ENCODE assay signal across 17 cellular contexts in the genomic region with DNA sequence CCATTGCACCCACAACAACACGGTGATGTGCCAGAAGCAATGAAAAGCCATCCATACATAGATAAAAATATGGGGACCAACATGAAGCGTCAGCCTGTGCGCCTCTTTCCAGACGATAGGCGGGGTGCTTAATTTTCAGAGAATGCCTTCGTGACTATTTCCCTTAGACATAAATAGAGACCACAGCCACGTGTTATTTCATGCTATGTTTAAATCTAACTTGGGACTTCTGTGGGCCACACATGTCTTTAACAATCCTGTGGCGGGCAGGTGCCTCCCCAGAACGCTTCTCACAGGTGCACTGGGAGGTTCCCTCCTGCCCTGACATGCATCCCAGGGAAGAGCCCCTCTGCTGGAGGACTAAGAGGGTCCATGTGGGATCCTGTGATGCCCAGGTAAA.
DNase-seq lines count a peak whose midpoint lies in the region; ATAC-seq and TF ChIP-seq lines count a peak whose summit lies in the region.
"Had no signal": no experiment of that assay in that cellular context is flagged by ENCODE, and none has a peak within 500 bp of the region (broad histone marks: within the 10 kb centered on the region; RNA-seq: fewer than 3 reads in every experiment).

No MANE protein-coding gene starts in this region.

- H3F3A ChIP-seq in neural progenitor cell (ENCODE audit: low read depth) (no peaks in the 10 kb centered on the region), smooth muscle cell (ENCODE audit: low read depth) (no peaks in the 10 kb centered on the region)

- peaks cover 33% of the 10 kb centered on the region for H3K4me1 Mint-ChIP-seq in neural progenitor cell
- H3K4me1 Mint-ChIP-seq: CD4-positive, CD25-positive, alpha-beta regulatory T cell had no signal

- peaks cover 8% of the 10 kb centered on the region for H3K9me3 ChIP-seq in DND-41 (ENCODE audit: insufficient read depth, low read length, severe bottlenecking)
- no peaks in the 10 kb centered on the region for H3K9me3 ChIP-seq in esophagus muscularis mucosa
- H3K9me3 ChIP-seq in neural progenitor cell (ENCODE audit: low read depth) = no peaks in the 10 kb centered on the region
- no peaks in the 10 kb centered on the region for H3K9me3 ChIP-seq in smooth muscle cell (replicated peaks; ENCODE audit: low read depth)

- DNase-seq in DND-41 (no peak), esophagus muscularis mucosa (ENCODE audit: extremely low spot score) (peak; percentile 74), neural progenitor cell (ENCODE audit: low spot score) (no peak), OCI-M1 (lab: John Stamatoyannopoulos, UW) (no peak), smooth muscle cell (lab: John Stamatoyannopoulos, UW; ENCODE audit: unreplicated experiment) (no peak)
- DNase-seq in stimulated activated CD8-positive, alpha-beta memory T cell treated with anti-CD3 and anti-CD28 coated beads, Interleukin-4, amount 100 ng/mL, for 48 hours = no peak
- DNase-seq: Caco-2; CD4-positive, CD25-positive, alpha-beta regulatory T cell; CD8-positive, alpha-beta T cell; DMS153; EL; GDM1; GM23248; H7; HCEC 1CT had no signal

- H3K27ac Mint-ChIP-seq in neural progenitor cell = no peak overlapping the region
- H3K27ac Mint-ChIP-seq: CD4-positive, CD25-positive, alpha-beta regulatory T cell; CD8-positive, alpha-beta T cell had no signal

- TF ChIP-seq EP300 in esophagus muscularis mucosa (IDR thresholded peaks at IDR 0.05) = no peak

- H4K20me1 ChIP-seq in DND-41 (ENCODE audit: insufficient read depth, low read length) = no peaks in the 10 kb centered on the region
- no peaks in the 10 kb centered on the region for H4K20me1 ChIP-seq in neural progenitor cell (ENCODE audit: low read depth)
- H4K20me1 ChIP-seq in smooth muscle cell (ENCODE audit: low read depth) = no peaks in the 10 kb centered on the region

- H3K27ac ChIP-seq in DND-41 (ENCODE audit: low read length) (peak overlapping the region; percentile 78), esophagus muscularis mucosa (replicated peaks in 1 of 4) (no peak overlapping the region), neural progenitor cell (no peak overlapping the region), smooth muscle cell (ENCODE audit: low read depth) (no peak overlapping the region)
- H3K27ac ChIP-seq: C4-2B, GM23248 had no signal

- H3K9ac ChIP-seq in DND-41 (ENCODE audit: low read depth, low read length) (no peak overlapping the region), neural progenitor cell (no peak overlapping the region), smooth muscle cell (ENCODE audit: low read depth) (no peak overlapping the region)
- H3K9ac ChIP-seq: GM23248 had no signal

- intact Hi-C loops in esophagus muscularis mucosa (cut with DNase I) = no loop called here

- H3K4me1 ChIP-seq in DND-41 (ENCODE audit: insufficient read depth, low read length) (peaks cover 33% of the 10 kb centered on the region), esophagus muscularis mucosa (no peaks in the 10 kb centered on the region), neural progenitor cell (peaks cover 16% of the 10 kb centered on the region), smooth muscle cell (ENCODE audit: low read depth) (peaks cover 6% of the 10 kb centered on the region)
- H3K4me1 ChIP-seq: Caco-2 had no signal

- H3K4me3 ChIP-seq in DND-41 (ENCODE audit: low read depth in 1 of 2, low read length in 2 of 2) (no peak overlapping the region), esophagus muscularis mucosa (no peak overlapping the region), neural progenitor cell (no peak overlapping the region), smooth muscle cell (no peak overlapping the region)
- H3K4me3 ChIP-seq: GM12878, GM23248 had no signal

- peaks cover 32% of the 10 kb centered on the region for H3K9me3 Mint-ChIP-seq in neural progenitor cell
- H3K9me3 Mint-ChIP-seq: CD8-positive, alpha-beta T cell had no signal

- H3K27me3 ChIP-seq in DND-41 (ENCODE audit: insufficient read depth, low read length, poor library complexity) (no peaks in the 10 kb centered on the region), esophagus muscularis mucosa (peaks cover 0 to 38% (median 0%) of the 10 kb centered on the region in 4 donors), neural progenitor cell (no peaks in the 10 kb centered on the region), smooth muscle cell (ENCODE audit: low read depth) (peaks cover 8% of the 10 kb centered on the region)

- H3K27me3 Mint-ChIP-seq in neural progenitor cell (ENCODE audit: insufficient read depth, low read depth) = peaks cover 18% of the 10 kb centered on the region
- H3K27me3 Mint-ChIP-seq: CD4-positive, CD25-positive, alpha-beta regulatory T cell had no signal

- H3K4me3 Mint-ChIP-seq in neural progenitor cell = peak overlapping the region; percentile 10
- H3K4me3 Mint-ChIP-seq: CD4-positive, CD25-positive, alpha-beta regulatory T cell; CD8-positive, alpha-beta T cell had no signal

- H3K79me2 ChIP-seq in DND-41 (ENCODE audit: insufficient read depth, low read length) (no peaks in the 10 kb centered on the region), neural progenitor cell (ENCODE audit: low read depth) (no peaks in the 10 kb centered on the region), smooth muscle cell (ENCODE audit: low read depth) (no peaks in the 10 kb centered on the region)

- no peaks in the 10 kb centered on the region for H3K36me3 ChIP-seq in DND-41 (ENCODE audit: insufficient read depth, low read length)
- H3K36me3 ChIP-seq in esophagus muscularis mucosa = no peaks in the 10 kb centered on the region
- H3K36me3 ChIP-seq in neural progenitor cell = no peaks in the 10 kb centered on the region
- H3K36me3 ChIP-seq in smooth muscle cell (ENCODE audit: low read depth) = no peaks in the 10 kb centered on the region

- H2AFZ ChIP-seq in DND-41 (ENCODE audit: low read depth, low read length) (no peak overlapping the region), neural progenitor cell (replicated peaks) (no peak overlapping the region), smooth muscle cell (ENCODE audit: low read depth) (no peak overlapping the region)
- H2AFZ ChIP-seq: GM23248 had no signal

- TF ChIP-seq POLR2A in esophagus muscularis mucosa (IDR thresholded peaks at IDR 0.05; ENCODE audit: low read depth) = no peak

- H3K36me3 Mint-ChIP-seq in neural progenitor cell = peaks cover 5% of the 10 kb centered on the region
- H3K36me3 Mint-ChIP-seq: CD4-positive, CD25-positive, alpha-beta regulatory T cell; CD8-positive, alpha-beta T cell had no signal

- H3K4me2 ChIP-seq in DND-41 (ENCODE audit: insufficient read depth, low read length) = no peak overlapping the region
- no peak overlapping the region for H3K4me2 ChIP-seq in neural progenitor cell
- H3K4me2 ChIP-seq in smooth muscle cell = no peak overlapping the region

- 93% methylated on average over 7 of the region's 9 CpGs for whole genome bisulfite sequencing in esophagus muscularis mucosa
- WGBS in smooth muscle cell (ENCODE audit: low lambda C conversion rate) = 95% methylated on average over 9 of the region's 9 CpGs

- TF ChIP-seq CTCF in DND-41 (IDR thresholded peaks at IDR 0.05; ENCODE audit: borderline replicate concordance, extremely low read depth, low read length, poor library complexity, severe bottlenecking) = no peak
- TF ChIP-seq CTCF in esophagus muscularis mucosa (IDR thresholded peaks at IDR 0.05) = no peak
- no peak for TF ChIP-seq CTCF in neural progenitor cell (IDR thresholded peaks at IDR 0.05)
- no peak for TF ChIP-seq CTCF in smooth muscle cell (IDR thresholded peaks at IDR 0.05; ENCODE audit: borderline replicate concordance, insufficient read depth, poor library complexity, severe bottlenecking)

- ATAC-seq in DND-41 (ENCODE audit: insufficient read depth, low read depth) = no peak
- ATAC-seq: CD8-positive, alpha-beta T cell; GM12878 had no signal
